ENCODE assay signal across 23 cellular contexts in the genomic region with DNA sequence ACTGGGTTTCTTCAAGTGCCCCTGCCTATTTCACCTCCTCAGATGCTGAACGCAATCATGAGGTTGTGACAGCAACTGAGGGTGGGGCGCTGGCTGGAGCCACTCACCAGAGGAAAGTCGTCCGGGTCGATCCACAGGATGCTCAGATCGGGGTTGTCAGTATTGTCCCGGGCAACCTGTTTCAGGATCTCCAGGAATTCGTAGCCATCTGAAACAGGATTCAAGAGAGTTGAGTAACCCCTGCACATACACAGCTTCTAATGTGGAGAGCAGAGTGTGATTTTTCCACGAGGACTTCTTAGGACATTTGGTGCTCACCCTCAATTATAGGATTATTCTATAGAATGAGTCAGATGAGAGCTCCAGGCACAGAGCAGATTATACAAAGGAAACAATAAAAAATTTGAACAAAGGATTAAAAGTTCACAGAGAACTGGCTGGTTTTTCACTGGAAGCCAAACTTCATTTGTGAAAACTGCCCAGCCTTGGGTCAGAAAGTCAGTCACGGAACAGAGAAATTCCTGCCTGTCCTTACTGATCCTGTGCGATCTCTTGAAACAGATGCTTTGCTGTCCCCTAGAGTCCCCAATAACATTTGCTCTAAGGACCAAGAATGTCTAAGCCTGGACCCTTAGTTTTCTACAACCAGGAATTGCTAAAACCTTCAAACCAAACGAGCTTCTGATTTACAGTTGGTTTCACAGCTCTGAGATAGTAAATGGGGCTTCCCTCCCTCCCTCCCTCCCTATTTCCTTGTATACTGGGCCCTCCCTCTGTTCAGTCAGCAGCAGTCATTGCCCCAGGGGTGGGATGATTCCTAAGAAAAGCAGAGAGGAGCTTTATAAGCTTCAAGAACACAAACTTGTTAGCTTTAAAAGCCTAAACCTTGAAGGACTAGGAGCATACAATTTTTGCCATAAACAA.
A peak's percentile ranks its signal among the peaks of the same experiment; 100 is the strongest.
DNase-seq lines count a peak whose midpoint lies in the region; ATAC-seq and TF ChIP-seq lines count a peak whose summit lies in the region.
"Had no signal": no experiment of that assay in that cellular context is flagged by ENCODE, and none has a peak within 500 bp of the region (broad histone marks: within the 10 kb centered on the region; RNA-seq: fewer than 3 reads in every experiment).

No MANE protein-coding gene starts in this region.

- H3K27ac ChIP-seq in SK-N-MC (peak overlapping the region; percentile 83), foreskin keratinocyte (peak overlapping the region; percentile 73)
- H3K27ac ChIP-seq: 22Rv1; BLaER1 treated with 17β-estradiol and CSF1 and Interleukin-3, amounts not matched to agents 10 nM and 100 nM; breast epithelium; dorsolateral prefrontal cortex; thoracic aorta had no signal

- TF ChIP-seq CTCF in foreskin keratinocyte (conservative IDR thresholded peaks at IDR 0.05) (no peak), retinal pigment epithelial cell (conservative IDR thresholded peaks at IDR 0.05; ENCODE audit: low read depth, low read length) (no peak)

- H3K27ac Mint-ChIP-seq in activated T-helper 2 cell treated with anti-CD3 and anti-CD28 coated beads, Interferon-gamma antibody, Interleukin-2, Interleukin-4, amounts not matched to agents 10 μg/mL and 5 μg/mL and 100 μg/mL, durations not matched to agents 14 hours and 24 hours and 36 hours = no peak overlapping the region
- H3K27ac Mint-ChIP-seq: activated naive CD8-positive, alpha-beta T cell treated with anti-CD3 and anti-CD28 coated beads for 36 hours; immature natural killer cell had no signal

- DNase-seq in NCI-H1417 (lab: John Stamatoyannopoulos, UW) (peak in 2 of 3 experiments; percentile 8 to 12), NCI-H1417 treated with DMSO at 0.1 percent for 48 hours (lab: John Stamatoyannopoulos, UW) (no peak), SK-N-MC (ENCODE audit: low read depth, low spot score) (peak; percentile 74), foreskin keratinocyte (peak in 1 of 2 donors; percentile 71), retinal pigment epithelial cell (ENCODE audit: low read depth) (peak; percentile 17)
- DNase-seq in activated T-helper 2 cell treated with anti-CD3 and anti-CD28 coated beads, Interferon-gamma antibody, Interleukin-2, Interleukin-4, amounts not matched to agents 10 μg/mL and 5 μg/mL and 100 μg/mL, durations not matched to agents 14 hours and 24 hours and 36 hours (ENCODE audit: low spot score) = no peak
- no peak for DNase-seq in stimulated activated naive CD4-positive, alpha-beta T cell treated with Interleukin-2 at 50 U/mL for 16 hours (lab: John Stamatoyannopoulos, UW)
- DNase-seq: activated CD8-positive, alpha-beta memory T cell treated with anti-CD3 and anti-CD28 coated beads for 24 hours; activated naive CD8-positive, alpha-beta T cell treated with anti-CD3 and anti-CD28 coated beads for 36 hours; dorsolateral prefrontal cortex; head of caudate nucleus; immature natural killer cell; Kasumi-1; NCI-H1694 treated with DMSO at 0.1 percent for 48 hours; NCI-H2227 treated with DMSO at 0.1 percent for 48 hours; nephron progenitor cell; stimulated activated CD4-positive, alpha-beta T cell treated with anti-CD3 and anti-CD28 coated beads, Interleukin-12 subunit alpha, Interleukin-12 subunit beta, amount 100 ng/mL, for 4 hours had no signal

- ATAC-seq in foreskin keratinocyte (peak; percentile 75), GM21529 (IDR thresholded peaks at IDR 0.05; ENCODE audit: unreplicated experiment) (no peak)
- ATAC-seq: activated CD4-positive, CD25-positive, alpha-beta regulatory T cell treated with anti-CD3 and anti-CD28 coated beads, Interleukin-2, amount 50 U/mL, for 24 hours had no signal

- no peak overlapping the region for H3K4me3 Mint-ChIP-seq in activated T-helper 2 cell treated with anti-CD3 and anti-CD28 coated beads, Interferon-gamma antibody, Interleukin-2, Interleukin-4, amounts not matched to agents 10 μg/mL and 5 μg/mL and 100 μg/mL, durations not matched to agents 14 hours and 24 hours and 36 hours (ENCODE audit: low read depth)
- H3K4me3 Mint-ChIP-seq: activated naive CD8-positive, alpha-beta T cell treated with anti-CD3 and anti-CD28 coated beads for 36 hours; immature natural killer cell; nephron progenitor cell had no signal

- H3K9me3 ChIP-seq in SK-N-MC (ENCODE audit: low read depth, low read length) = no peaks in the 10 kb centered on the region
- H3K9me3 ChIP-seq: BLaER1 treated with 17β-estradiol and CSF1 and Interleukin-3, amounts not matched to agents 10 nM and 100 nM; breast epithelium; thoracic aorta had no signal

- no peaks in the 10 kb centered on the region for H3K27me3 ChIP-seq in foreskin keratinocyte
- H3K27me3 ChIP-seq: BLaER1 treated with 17β-estradiol and CSF1 and Interleukin-3, amounts not matched to agents 10 nM and 100 nM had no signal

- no peaks in the 10 kb centered on the region for H3K9me3 Mint-ChIP-seq in activated T-helper 2 cell treated with anti-CD3 and anti-CD28 coated beads, Interferon-gamma antibody, Interleukin-2, Interleukin-4, amounts not matched to agents 10 μg/mL and 5 μg/mL and 100 μg/mL, durations not matched to agents 14 hours and 24 hours and 36 hours
- H3K9me3 Mint-ChIP-seq: activated naive CD8-positive, alpha-beta T cell treated with anti-CD3 and anti-CD28 coated beads for 36 hours; immature natural killer cell; nephron progenitor cell had no signal

- peak overlapping the region; percentile 54; the same call in 1 of the 2 replicates for H3K4me3 ChIP-seq in SK-N-MC
- H3K4me3 ChIP-seq in retinal pigment epithelial cell (ENCODE audit: low read length) = no peak overlapping the region
- H3K4me3 ChIP-seq: BLaER1 treated with 17β-estradiol and CSF1 and Interleukin-3, amounts not matched to agents 10 nM and 100 nM; breast epithelium; dorsolateral prefrontal cortex; thoracic aorta had no signal

- H3K27me3 Mint-ChIP-seq in activated T-helper 2 cell treated with anti-CD3 and anti-CD28 coated beads, Interferon-gamma antibody, Interleukin-2, Interleukin-4, amounts not matched to agents 10 μg/mL and 5 μg/mL and 100 μg/mL, durations not matched to agents 14 hours and 24 hours and 36 hours (ENCODE audit: low read depth) = peaks cover 29% of the 10 kb centered on the region

- H3K4me1 ChIP-seq in foreskin keratinocyte = peaks cover 12% of the 10 kb centered on the region
- H3K4me1 ChIP-seq: BLaER1 treated with 17β-estradiol and CSF1 and Interleukin-3, amounts not matched to agents 10 nM and 100 nM; breast epithelium had no signal

- no peaks in the 10 kb centered on the region for H3K36me3 Mint-ChIP-seq in activated T-helper 2 cell treated with anti-CD3 and anti-CD28 coated beads, Interferon-gamma antibody, Interleukin-2, Interleukin-4, amounts not matched to agents 10 μg/mL and 5 μg/mL and 100 μg/mL, durations not matched to agents 14 hours and 24 hours and 36 hours (ENCODE audit: low read depth)
- H3K36me3 Mint-ChIP-seq: activated naive CD8-positive, alpha-beta T cell treated with anti-CD3 and anti-CD28 coated beads for 36 hours; immature natural killer cell had no signal

- intact Hi-C loops in activated T-helper 2 cell treated with anti-CD3 and anti-CD28 coated beads, Interferon-gamma antibody, Interleukin-2, Interleukin-4, amounts not matched to agents 10 μg/mL and 5 μg/mL and 100 μg/mL, durations not matched to agents 14 hours and 24 hours and 36 hours (cut with micrococcal nuclease) = loop anchor here (1.0 kb wide), 1 partner anchor 97 kb away; no protein-coding TSS in a partner anchor

- H3K9ac ChIP-seq in SK-N-MC (ENCODE audit: insufficient read length) = peak overlapping the region; percentile 32
- H3K9ac ChIP-seq: BLaER1 treated with 17β-estradiol and CSF1 and Interleukin-3, amounts not matched to agents 10 nM and 100 nM had no signal

- H3K36me3 ChIP-seq in SK-N-MC (ENCODE audit: insufficient read depth, low read length) = no peaks in the 10 kb centered on the region
- H3K36me3 ChIP-seq: BLaER1 treated with 17β-estradiol and CSF1 and Interleukin-3, amounts not matched to agents 10 nM and 100 nM; breast epithelium; thoracic aorta had no signal

- no peaks in the 10 kb centered on the region for H3K4me1 Mint-ChIP-seq in activated T-helper 2 cell treated with anti-CD3 and anti-CD28 coated beads, Interferon-gamma antibody, Interleukin-2, Interleukin-4, amounts not matched to agents 10 μg/mL and 5 μg/mL and 100 μg/mL, durations not matched to agents 14 hours and 24 hours and 36 hours (ENCODE audit: low read depth)
- H3K4me1 Mint-ChIP-seq: activated naive CD8-positive, alpha-beta T cell treated with anti-CD3 and anti-CD28 coated beads for 36 hours; immature natural killer cell had no signal

Comparison
In these comparisons a context has a peak if more than half of its experiments do, and no peak if none do; other contexts are left out.
1. DNase-seq: peak in NCI-H1417 (2 of 3), SK-N-MC (single experiment) and retinal pigment epithelial cell (single experiment); none in NCI-H1417 treated with DMSO at 0.1 percent for 48 hours (single experiment), activated T-helper 2 cell treated with anti-CD3 and anti-CD28 coated beads, Interferon-gamma antibody, Interleukin-2, Interleukin-4, amounts not matched to agents 10 μg/mL and 5 μg/mL and 100 μg/mL, durations not matched to agents 14 hours and 24 hours and 36 hours (single experiment) and stimulated activated naive CD4-positive, alpha-beta T cell treated with Interleukin-2 at 50 U/mL for 16 hours (single experiment).